Comparison of ENCODE assay signal across 24 cellular contexts in the genomic region with DNA sequence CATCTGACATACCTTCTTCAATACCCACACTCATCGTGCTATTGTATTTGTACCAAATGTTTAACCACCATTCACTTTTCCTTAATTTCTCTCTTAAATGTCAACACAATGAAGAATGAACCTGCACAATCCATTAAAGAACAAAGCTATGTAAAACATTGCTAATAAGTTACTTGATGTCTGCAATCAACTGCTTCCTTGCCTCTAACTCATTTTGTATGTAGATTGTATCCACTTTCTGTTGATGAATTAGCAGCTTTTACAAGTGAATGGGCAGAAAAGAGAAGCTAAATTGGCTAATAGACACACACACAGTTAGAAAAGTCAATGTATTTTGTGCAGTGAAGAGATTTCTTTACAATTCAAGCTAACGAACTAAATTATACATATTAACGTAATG.
DNase-seq lines count a peak whose midpoint lies in the region; ATAC-seq, FAIRE-seq and TF ChIP-seq lines count a peak whose summit lies in the region.
"Had no signal": no experiment of that assay in that cellular context is flagged by ENCODE, and none has a peak within 500 bp of the region (broad histone marks: within the 10 kb centered on the region; RNA-seq: fewer than 3 reads in every experiment).

No MANE protein-coding gene starts in this region.

- no peak overlapping the region for H3K4me3 Mint-ChIP-seq in neural progenitor cell
- H3K4me3 Mint-ChIP-seq in activated CD4-positive, alpha-beta T cell treated with anti-CD3 and anti-CD28 coated beads, Interleukin-2, amount 10 ng/mL, durations not matched to agents 24 days and 14 days, result no peak overlapping the region
- H3K4me3 Mint-ChIP-seq: CD14-positive monocyte; CD4-positive, alpha-beta T cell; CD8-positive, alpha-beta memory T cell had no signal

- H3K9ac ChIP-seq in NT2/D1 (ENCODE audit: insufficient read length, low read depth) (no peak overlapping the region), neural progenitor cell (no peak overlapping the region), colonic mucosa (ENCODE audit: low read depth in 2 of 2, low read length in 2 of 2) (no peak overlapping the region)
- H3K9ac ChIP-seq: BLaER1 treated with 17β-estradiol and CSF1 and Interleukin-3, amounts not matched to agents 10 nM and 100 nM had no signal

- DNase-seq in GM18507 (ENCODE audit: extremely low spot score, insufficient read length, low read depth) (no peak), NCI-H69 (lab: John Stamatoyannopoulos, UW) (peak; percentile 28), NT2/D1 (ENCODE audit: low read depth, low spot score) (peak; percentile 9), neural progenitor cell (ENCODE audit: low spot score) (no peak), colonic mucosa (no peak)
- DNase-seq in activated CD4-positive, alpha-beta T cell treated with anti-CD3 and anti-CD28 coated beads, Interleukin-2, amount 10 ng/mL, durations not matched to agents 24 days and 14 days, result no peak
- DNase-seq: 8988T; ACHN; AML-193; BE2C; CD4-positive, alpha-beta T cell; CD8-positive, alpha-beta memory T cell; DMS 273 treated with DMSO at 0.1 percent for 48 hours; DMS79; GF-D8; H7; HCEC 1CT had no signal

- H3K9me3 ChIP-seq in NT2/D1 (ENCODE audit: insufficient read depth, low read length), result no peaks in the 10 kb centered on the region; the same call in 1 of the 2 replicates
- H3K9me3 ChIP-seq in neural progenitor cell (ENCODE audit: low read depth), result no peaks in the 10 kb centered on the region
- H3K9me3 ChIP-seq in colonic mucosa, result no peaks in the 10 kb centered on the region
- H3K9me3 ChIP-seq: A549, BE2C had no signal

- no peak overlapping the region for H3K4me3 ChIP-seq in NT2/D1 (ENCODE audit: insufficient read length, low read depth)
- no peak overlapping the region for H3K4me3 ChIP-seq in neural progenitor cell
- no peak overlapping the region for H3K4me3 ChIP-seq in colonic mucosa
- H3K4me3 ChIP-seq: A549; BLaER1 treated with 17β-estradiol and CSF1 and Interleukin-3, amounts not matched to agents 10 nM and 100 nM had no signal

- no peak for ATAC-seq in GM21423 (IDR thresholded peaks at IDR 0.05; ENCODE audit: unreplicated experiment)
- ATAC-seq: A549 had no signal

- H3K9me3 Mint-ChIP-seq in neural progenitor cell, result no peaks in the 10 kb centered on the region
- H3K9me3 Mint-ChIP-seq in activated CD4-positive, alpha-beta T cell treated with anti-CD3 and anti-CD28 coated beads, Interleukin-2, amount 10 ng/mL, durations not matched to agents 24 days and 14 days, result no peaks in the 10 kb centered on the region
- H3K9me3 Mint-ChIP-seq: CD4-positive, alpha-beta T cell had no signal

- H3K36me3 ChIP-seq in NT2/D1 (ENCODE audit: insufficient read depth, insufficient read length, low read length) (no peaks in the 10 kb centered on the region), neural progenitor cell (no peaks in the 10 kb centered on the region), colonic mucosa (no peaks in the 10 kb centered on the region)
- H3K36me3 ChIP-seq: BE2C; BLaER1 treated with 17β-estradiol and CSF1 and Interleukin-3, amounts not matched to agents 10 nM and 100 nM had no signal

- no peaks in the 10 kb centered on the region for H3K79me2 ChIP-seq in neural progenitor cell (ENCODE audit: low read depth)

- H3K27me3 ChIP-seq in NT2/D1 (ENCODE audit: insufficient read depth, insufficient read length) (no peaks in the 10 kb centered on the region), neural progenitor cell (no peaks in the 10 kb centered on the region), colonic mucosa (no peaks in the 10 kb centered on the region)
- H3K27me3 ChIP-seq: BE2C; BLaER1 treated with 17β-estradiol and CSF1 and Interleukin-3, amounts not matched to agents 10 nM and 100 nM had no signal

- H3K36me3 Mint-ChIP-seq in neural progenitor cell, result no peaks in the 10 kb centered on the region
- no peaks in the 10 kb centered on the region for H3K36me3 Mint-ChIP-seq in activated CD4-positive, alpha-beta T cell treated with anti-CD3 and anti-CD28 coated beads, Interleukin-2, amount 10 ng/mL, durations not matched to agents 24 days and 14 days (ENCODE audit: low read depth)
- H3K36me3 Mint-ChIP-seq: CD14-positive monocyte; CD8-positive, alpha-beta memory T cell had no signal

- H3K27me3 Mint-ChIP-seq in neural progenitor cell (ENCODE audit: insufficient read depth, low read depth), result no peaks in the 10 kb centered on the region
- no peaks in the 10 kb centered on the region for H3K27me3 Mint-ChIP-seq in activated CD4-positive, alpha-beta T cell treated with anti-CD3 and anti-CD28 coated beads, Interleukin-2, amount 10 ng/mL, durations not matched to agents 24 days and 14 days
- H3K27me3 Mint-ChIP-seq: CD4-positive, alpha-beta T cell; CD8-positive, alpha-beta memory T cell had no signal

- H2AFZ ChIP-seq in neural progenitor cell (replicated peaks), result peak overlapping the region; percentile 39

- H3K27ac ChIP-seq in neural progenitor cell (no peak overlapping the region), colonic mucosa (no peak overlapping the region)
- H3K27ac ChIP-seq: A549; BLaER1 treated with 17β-estradiol and CSF1 and Interleukin-3, amounts not matched to agents 10 nM and 100 nM had no signal

- TF ChIP-seq CTCF in neural progenitor cell (IDR thresholded peaks at IDR 0.05) (no peak), colonic mucosa (IDR thresholded peaks at IDR 0.05) (no peak)

- intact Hi-C loops in colonic mucosa (cut with DNase I), result no loop called here
- intact Hi-C loops in activated CD4-positive, alpha-beta T cell treated with anti-CD3 and anti-CD28 coated beads, Interleukin-2, amount 10 ng/mL, durations not matched to agents 24 days and 14 days (cut with micrococcal nuclease), result no loop called here

- H3K4me1 ChIP-seq in NT2/D1 (ENCODE audit: insufficient read depth, insufficient read length) (no peaks in the 10 kb centered on the region), neural progenitor cell (no peaks in the 10 kb centered on the region), colonic mucosa (no peaks in the 10 kb centered on the region)
- H3K4me1 ChIP-seq: A549, BE2C had no signal

- no peaks in the 10 kb centered on the region for H3F3A ChIP-seq in neural progenitor cell (ENCODE audit: low read depth)

- H4K20me1 ChIP-seq in neural progenitor cell (ENCODE audit: low read depth), result no peaks in the 10 kb centered on the region
- H4K20me1 ChIP-seq: BLaER1 treated with 17β-estradiol and CSF1 and Interleukin-3, amounts not matched to agents 10 nM and 100 nM had no signal

- no peak overlapping the region for H3K4me2 ChIP-seq in neural progenitor cell
- H3K4me2 ChIP-seq: A549; BLaER1 treated with 17β-estradiol and CSF1 and Interleukin-3, amounts not matched to agents 10 nM and 100 nM had no signal

- no peaks in the 10 kb centered on the region for H3K4me1 Mint-ChIP-seq in neural progenitor cell
- peaks cover 2% of the 10 kb centered on the region for H3K4me1 Mint-ChIP-seq in activated CD4-positive, alpha-beta T cell treated with anti-CD3 and anti-CD28 coated beads, Interleukin-2, amount 10 ng/mL, durations not matched to agents 24 days and 14 days
- H3K4me1 Mint-ChIP-seq: CD8-positive, alpha-beta memory T cell had no signal

- FAIRE-seq in GM18507 (lab: Jason Lieb, UNC), result peak; percentile 5
- FAIRE-seq: A549, D721Med, GM12891, H1 had no signal

- H3K27ac Mint-ChIP-seq in neural progenitor cell, result no peak overlapping the region
- H3K27ac Mint-ChIP-seq in activated CD4-positive, alpha-beta T cell treated with anti-CD3 and anti-CD28 coated beads, Interleukin-2, amount 10 ng/mL, durations not matched to agents 24 days and 14 days, result no peak overlapping the region
- H3K27ac Mint-ChIP-seq: CD14-positive monocyte; CD4-positive, alpha-beta T cell; CD8-positive, alpha-beta memory T cell had no signal

Comparison
In these comparisons a context has a peak if more than half of its experiments do, and no peak if none do; other contexts are left out.
1. DNase-seq: peak in NCI-H69 (single experiment) and NT2/D1 (single experiment); none in GM18507 (single experiment), neural progenitor cell (single experiment), colonic mucosa (single experiment) and activated CD4-positive, alpha-beta T cell treated with anti-CD3 and anti-CD28 coated beads, Interleukin-2, amount 10 ng/mL, durations not matched to agents 24 days and 14 days (single experiment).